ENCODE assay signal across 33 cellular contexts in genomic region chr3:169215953-169216352, GRCh38.
"Had no signal": no experiment of that assay in that cellular context is flagged by ENCODE, and none has a peak within 500 bp of the region (broad histone marks: within the 10 kb centered on the region; RNA-seq: fewer than 3 reads in every experiment).

No MANE protein-coding gene starts in this region.

- H3K9ac ChIP-seq: SK-N-SH had no signal

- H3K27ac Mint-ChIP-seq: activated CD4-positive, alpha-beta memory T cell treated with anti-CD3 and anti-CD28 coated beads, Interleukin-2, amount 10 ng/mL, durations not matched to agents 7 days and 5 days; activated CD4-positive, alpha-beta T cell treated with anti-CD3 and anti-CD28 coated beads, Interleukin-2, amount 10 ng/mL, durations not matched to agents 7 days and 5 days; activated naive CD4-positive, alpha-beta T cell treated with anti-CD3 and anti-CD28 coated beads for 36 hours; activated naive CD8-positive, alpha-beta T cell; activated T-helper 17 cell treated with anti-CD3 and anti-CD28 coated beads, Interleukin-2, amount 50 U/mL, for 72 hours; brain had no signal

- H3K36me3 Mint-ChIP-seq: activated naive CD8-positive, alpha-beta T cell; brain had no signal

- H3K4me3 ChIP-seq: cardiac muscle cell, K562, SJCRH30 had no signal

- H3K4me1 Mint-ChIP-seq: activated CD4-positive, alpha-beta memory T cell treated with anti-CD3 and anti-CD28 coated beads, Interleukin-2, amount 10 ng/mL, durations not matched to agents 7 days and 5 days; activated CD4-positive, alpha-beta T cell treated with anti-CD3 and anti-CD28 coated beads, Interleukin-2, amount 10 ng/mL, durations not matched to agents 7 days and 5 days; activated T-helper 17 cell treated with anti-CD3 and anti-CD28 coated beads, Interleukin-2, amount 50 U/mL, for 72 hours had no signal

- H3K27ac ChIP-seq: cardiac muscle cell, SJCRH30, VCaP had no signal

- H3K4me2 ChIP-seq: SK-N-SH had no signal

- H3K36me3 ChIP-seq: cardiac muscle cell, SJCRH30 had no signal

- ATAC-seq: activated T-helper 17 cell treated with anti-CD3 and anti-CD28 coated beads, Interleukin-2, amount 50 U/mL, for 72 hours; K562; Panc1 had no signal

- H3K4me1 ChIP-seq: SJCRH30 had no signal

- H3K27me3 Mint-ChIP-seq: activated CD4-positive, alpha-beta memory T cell treated with anti-CD3 and anti-CD28 coated beads, Interleukin-2, amount 10 ng/mL, durations not matched to agents 7 days and 5 days; activated T-helper 17 cell treated with anti-CD3 and anti-CD28 coated beads, Interleukin-2, amount 50 U/mL, for 72 hours had no signal

- H3K9me3 ChIP-seq: SJCRH30, SK-N-SH had no signal

- DNase-seq: activated CD4-positive, alpha-beta memory T cell treated with anti-CD3 and anti-CD28 coated beads, Interleukin-2, amount 10 ng/mL, durations not matched to agents 7 days and 5 days; activated CD4-positive, alpha-beta T cell treated with anti-CD3 and anti-CD28 coated beads, Interleukin-2, amount 10 ng/mL, durations not matched to agents 7 days and 5 days; activated CD4-positive, CD25-positive, alpha-beta regulatory T cell; activated gamma-delta T cell; activated naive CD4-positive, alpha-beta T cell treated with anti-CD3 and anti-CD28 coated beads for 36 hours; activated T-cell treated with anti-CD3 and anti-CD28 coated beads for 4 hours; activated T-cell treated with anti-CD3 and anti-CD28 coated beads, Interleukin-2, amount 50 U/mL, for 48 hours; amygdala; Karpas-422; NCI-H1048; NCI-H1417; NCI-H1694; NCI-H2029; NCI-H2107; NCI-H2171 treated with DMSO at 0.1 percent for 48 hours; NCI-H226; NCI-H510A; NCI-H526 treated with DMSO at 0.1 percent for 48 hours; NCI-H82; OCI-M1; Right ventricle myocardium superior; RPMI8226; SJCRH30; SK-N-SH; T-helper 1 cell had no signal

- FAIRE-seq: astrocyte, K562 had no signal

- H3K4me3 Mint-ChIP-seq: activated CD4-positive, alpha-beta memory T cell treated with anti-CD3 and anti-CD28 coated beads, Interleukin-2, amount 10 ng/mL, durations not matched to agents 7 days and 5 days; activated CD4-positive, alpha-beta T cell treated with anti-CD3 and anti-CD28 coated beads, Interleukin-2, amount 10 ng/mL, durations not matched to agents 7 days and 5 days; activated naive CD4-positive, alpha-beta T cell treated with anti-CD3 and anti-CD28 coated beads for 36 hours; activated naive CD8-positive, alpha-beta T cell; activated T-helper 17 cell treated with anti-CD3 and anti-CD28 coated beads, Interleukin-2, amount 50 U/mL, for 72 hours; brain had no signal

- H3K9me3 Mint-ChIP-seq: activated CD4-positive, alpha-beta memory T cell treated with anti-CD3 and anti-CD28 coated beads, Interleukin-2, amount 10 ng/mL, durations not matched to agents 7 days and 5 days; activated CD4-positive, alpha-beta T cell treated with anti-CD3 and anti-CD28 coated beads, Interleukin-2, amount 10 ng/mL, durations not matched to agents 7 days and 5 days; activated naive CD4-positive, alpha-beta T cell treated with anti-CD3 and anti-CD28 coated beads for 36 hours; activated T-helper 17 cell treated with anti-CD3 and anti-CD28 coated beads, Interleukin-2, amount 50 U/mL, for 72 hours had no signal

- H3K27me3 ChIP-seq: cardiac muscle cell, SJCRH30 had no signal
